Comparison of ENCODE assay signal across 1 cellular context in genomic region chr22:21010426-21011113, GRCh38.
TF ChIP-seq lines count a peak whose summit lies in the region.

No MANE protein-coding gene starts in this region.

TF ChIP-seq in H1, 55 proteins besides CTCF, POLR2A, EP300 and RAD21:
- TF ChIP-seq SP4 (IDR thresholded peaks at IDR 0.05; ENCODE audit: low read length) (no peak), TAF1 (IDR thresholded peaks at IDR 0.05; ENCODE audit: low read depth, low read length) (no peak), YY1 (IDR thresholded peaks at IDR 0.05; ENCODE audit: low read depth, low read length) (peak; percentile 53; the same call in 1 of the 2 replicates), BRCA1 (IDR thresholded peaks at IDR 0.05; ENCODE audit: low read depth, low read length) (no peak), SRF (IDR thresholded peaks at IDR 0.05; ENCODE audit: low read depth, low read length) (no peak), SIRT6 (IDR thresholded peaks at IDR 0.05; ENCODE audit: low read length) (no peak), CBX8 (IDR thresholded peaks at IDR 0.05; ENCODE audit: borderline replicate concordance, low read depth, low read length) (no peak), SP2 (IDR thresholded peaks at IDR 0.05; ENCODE audit: low read length) (no peak), PHF8 (conservative IDR thresholded peaks at IDR 0.05; ENCODE audit: low read depth, low read length) (no peak), BACH1 (IDR thresholded peaks at IDR 0.05; ENCODE audit: low read length) (no peak), JUND (IDR thresholded peaks at IDR 0.05; ENCODE audit: low read length) (no peak), POU5F1 (IDR thresholded peaks at IDR 0.05; ENCODE audit: low read depth, low read length) (no peak), SIX5 (IDR thresholded peaks at IDR 0.05; ENCODE audit: low read depth, low read length) (no peak), ATF2 (IDR thresholded peaks at IDR 0.05; ENCODE audit: low read length) (no peak), MAX (IDR thresholded peaks at IDR 0.05) (no peak), SAP30 (IDR thresholded peaks at IDR 0.05; ENCODE audit: insufficient read depth, insufficient replicate concordance, low read length) (no peak), KDM1A (IDR thresholded peaks at IDR 0.05; ENCODE audit: borderline replicate concordance, low read length) (peak; percentile 35; the same call in 1 of the 2 replicates), CTBP2 (IDR thresholded peaks at IDR 0.05; ENCODE audit: borderline replicate concordance, insufficient read depth, insufficient read length, low read length) (no peak), ASH2L (IDR thresholded peaks at IDR 0.05; ENCODE audit: low read length) (peak; percentile 35), SIN3A (conservative IDR thresholded peaks at IDR 0.05 in 1 of 2, IDR thresholded peaks at IDR 0.05 in 1 of 2; ENCODE audit: low read depth in 1 of 2, low read length in 2 of 2) (no peak), CHD1 (IDR thresholded peaks at IDR 0.05; ENCODE audit: low read depth, low read length) (no peak), SP1 (IDR thresholded peaks at IDR 0.05; ENCODE audit: low read depth, low read length) (0 out of 2 replicates have a peak, but pooled peaks have one; percentile 31)
